7 cellular contexts compared by ENCODE assay signal in the genomic region with DNA sequence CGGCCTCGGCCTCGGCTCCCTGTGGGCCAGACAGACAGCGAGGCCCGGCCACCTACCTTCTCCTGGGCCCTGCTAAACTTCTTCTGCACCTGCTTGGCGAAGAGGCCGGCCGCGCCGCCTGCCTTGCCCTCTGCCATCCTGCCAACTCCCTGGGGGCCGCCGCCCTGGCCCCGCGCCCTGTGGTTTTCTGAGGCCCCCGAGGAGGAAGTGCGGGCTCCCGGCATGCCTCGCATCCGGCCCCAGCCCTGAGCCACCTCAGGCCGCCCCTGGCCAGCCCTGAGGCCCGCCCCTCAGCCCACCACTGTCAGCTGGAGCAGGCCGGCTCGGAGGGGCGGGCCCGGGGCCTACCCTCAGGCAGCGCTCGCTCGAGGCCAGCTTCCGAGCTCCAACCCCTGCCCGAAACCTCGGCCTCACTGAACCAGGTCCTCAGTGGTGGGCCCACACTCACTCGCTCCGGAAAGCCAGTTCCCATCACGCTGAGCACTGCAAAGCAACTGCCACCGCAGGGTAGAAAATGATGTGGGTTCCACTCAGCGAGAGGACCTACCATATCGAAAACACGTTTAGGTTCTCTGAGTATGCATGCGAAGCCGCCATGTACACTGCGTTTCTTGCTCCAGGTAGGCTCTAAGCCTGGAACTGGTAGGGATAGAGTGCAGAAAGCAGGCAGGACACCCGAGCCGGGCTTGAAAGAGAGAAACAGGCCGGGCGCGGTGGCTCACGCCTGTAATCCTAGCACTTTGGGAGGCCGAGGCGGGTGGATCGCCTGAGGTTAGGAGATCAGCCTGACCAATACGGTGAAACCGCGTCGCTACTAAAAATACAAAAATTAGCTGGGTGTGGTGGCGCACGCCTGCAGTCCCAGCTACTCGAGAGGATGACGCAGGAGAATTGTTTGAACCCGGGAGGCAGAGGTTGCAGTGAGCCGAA. TPM values are rescaled to one million over a fixed set of nuclear protein-coding genes. Genes with fewer than 3 reads are reported as not detected.
DNase-seq lines count a peak whose midpoint lies in the region; ATAC-seq and TF ChIP-seq lines count a peak whose summit lies in the region.

A gene (minus strand): TSS at position 209 of the 930 bp plus-strand sequence. CDS start 72 bp downstream, at position 137.

- H3K4me3 ChIP-seq in HL-60 (replicated peaks; ENCODE audit: insufficient read depth, low read length) = peak within 1 kb of the TSS; percentile 49
- H3K4me3 ChIP-seq in heart left ventricle = peak within 1 kb of the TSS in 9 of 12 donors; percentile 23 to 75 (median 40)

- H3K9me3 ChIP-seq in heart left ventricle = no peaks in the 10 kb centered on the region

- DNase-seq in HL-60 (ENCODE audit: low read depth in 1 of 2, low spot score in 1 of 2) (peak; percentile 88 to 92), heart left ventricle (peak; percentile 46 to 87 (median 61)), AG08396 (ENCODE audit: low spot score) (no peak), superior temporal gyrus (ENCODE audit: extremely low spot score) (no peak)
- DNase-seq in activated CD8-positive, alpha-beta memory T cell treated with anti-CD3 and anti-CD28 coated beads for 1 hour (ENCODE audit: extremely low read depth in 1 of 2, low read depth in 1 of 2) = peak; percentile 23 to 57
- DNase-seq in stimulated activated CD8-positive, alpha-beta memory T cell treated with anti-CD3 and anti-CD28 coated beads, Interleukin-12 subunit alpha, Interleukin-12 subunit beta, amount 100 ng/mL, for 24 hours (ENCODE audit: extremely low read depth) = peak; percentile 31

- TF ChIP-seq POLR2A in heart left ventricle (IDR thresholded peaks at IDR 0.05) = no peak

- ATAC-seq in GM19397 (IDR thresholded peaks at IDR 0.05; ENCODE audit: unreplicated experiment) = peak; percentile 66
- ATAC-seq in heart left ventricle = peak in 3 of 4 donors; percentile 62 to 81 (median 64)

- intact Hi-C loops in heart left ventricle (cut with DNase I) = no loop called here

- no peaks in the 10 kb centered on the region for H3K27me3 ChIP-seq in HL-60 (ENCODE audit: insufficient read depth, poor library complexity, severe bottlenecking)
- H3K27me3 ChIP-seq in heart left ventricle = no peaks in the 10 kb centered on the region

- TF ChIP-seq CTCF in HL-60 (IDR thresholded peaks at IDR 0.05; ENCODE audit: insufficient read depth, low read length) (no peak), heart left ventricle (IDR thresholded peaks at IDR 0.05) (no peak)

- H3K27ac ChIP-seq in HL-60 (replicated peaks) (peak within 1 kb of the TSS; percentile 97), heart left ventricle (peak within 1 kb of the TSS in 7 of 12 donors; percentile 2 to 98 (median 30))

- no peaks in the 10 kb centered on the region for H3K36me3 ChIP-seq in heart left ventricle

- peaks cover 0 to 84% (median 0%) of the 10 kb centered on the region in 12 donors for H3K4me1 ChIP-seq in heart left ventricle

- 89 to 96% (median 94%) methylated on average over 52 to 60 of the region's 60 CpGs for WGBS in heart left ventricle, 4 donors

RNA-seq across cellular contexts. Expression of the gene that starts here (rescaled TPM):
- total RNA-seq in heart left ventricle = 10 to 100 TPM in 1 of 9 donors, 1 to 10 TPM in 6, under 1 TPM in 2; 0.90 to 23.8 (median 1.8) TPM
- 1 to 10 TPM in 1 of 2 donors, under 1 TPM in 1; 0.72 to 1.5 TPM for polyA plus RNA-seq in heart left ventricle

Comparison
In these comparisons a context has a peak if more than half of its experiments do, and no peak if none do; other contexts are left out.
1. DNase-seq: peak in HL-60 (2 of 2), activated CD8-positive, alpha-beta memory T cell treated with anti-CD3 and anti-CD28 coated beads for 1 hour (2 of 2), heart left ventricle (5 of 5) and stimulated activated CD8-positive, alpha-beta memory T cell treated with anti-CD3 and anti-CD28 coated beads, Interleukin-12 subunit alpha, Interleukin-12 subunit beta, amount 100 ng/mL, for 24 hours (single experiment); none in AG08396 (single experiment) and superior temporal gyrus (single experiment).